31 cellular contexts compared by ENCODE assay signal in the genomic region with DNA sequence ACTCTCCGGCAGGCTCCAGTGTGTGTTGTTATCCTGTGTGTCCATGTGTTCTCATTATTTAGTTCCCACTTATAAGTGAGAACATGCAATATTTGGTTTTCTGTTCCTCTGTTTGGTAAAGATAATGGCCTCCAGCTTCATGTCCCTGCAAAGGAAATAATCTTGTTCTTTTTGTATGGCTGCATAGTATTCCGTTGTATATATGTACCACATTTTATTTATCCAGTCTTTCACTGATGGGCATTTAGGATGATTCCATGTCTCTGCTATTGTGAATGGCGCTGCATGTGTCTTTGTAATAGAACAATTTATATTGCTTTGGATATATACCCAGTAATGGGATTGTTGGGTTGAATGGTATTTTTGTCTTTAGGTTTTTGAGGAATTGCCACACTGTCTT.
"Had no signal": no experiment of that assay in that cellular context is flagged by ENCODE, and none has a peak within 500 bp of the region (broad histone marks: within the 10 kb centered on the region; RNA-seq: fewer than 3 reads in every experiment).

No MANE protein-coding gene starts in this region.

- H3K27me3 ChIP-seq: adrenal gland, ascending aorta, body of pancreas, brain microvascular endothelial cell, breast epithelium, cardiac muscle cell had no signal

- H3K4me1 ChIP-seq: adrenal gland, ascending aorta, body of pancreas, breast epithelium had no signal

- H3K27ac ChIP-seq: adrenal gland, ascending aorta, body of pancreas, brain microvascular endothelial cell, breast epithelium, cardiac muscle cell had no signal

- H3K9me3 ChIP-seq: adrenal gland, ascending aorta, body of pancreas, breast epithelium had no signal

- ATAC-seq: activated naive CD4-positive, alpha-beta T cell treated with anti-CD3 and anti-CD28 coated beads, Interleukin-2, amount 50 U/mL, for 72 hours; activated naive CD8-positive, alpha-beta T cell treated with anti-CD3 and anti-CD28 coated beads, Interleukin-2, amount 50 U/mL, for 24 hours; activated T-cell treated with anti-CD3 and anti-CD28 coated beads, Interleukin-2, amount 50 U/mL, for 4 hours; activated T-cell treated with anti-CD3 and anti-CD28 coated beads, Interleukin-2, amount 50 U/mL, for 72 hours; activated T-helper 17 cell treated with anti-CD3 and anti-CD28 coated beads, Interleukin-2, amount 50 U/mL, for 72 hours; body of pancreas had no signal

- H3K4me3 ChIP-seq: adrenal gland, ascending aorta, body of pancreas, breast epithelium, cardiac muscle cell had no signal

- DNase-seq: activated effector memory CD4-positive, alpha-beta T cell treated with anti-CD3 and anti-CD28 coated beads, Interleukin-2, amount 50 U/mL, for 16 hours; activated effector memory CD4-positive, alpha-beta T cell treated with Interleukin-2 at 50 U/mL for 16 hours; activated gamma-delta T cell; activated gamma-delta T cell treated with Interleukin-2 at 50 U/mL for 16 hours; activated naive CD4-positive, alpha-beta T cell; activated naive CD4-positive, alpha-beta T cell treated with anti-CD3 and anti-CD28 coated beads for 36 hours; activated naive CD4-positive, alpha-beta T cell treated with anti-CD3 and anti-CD28 coated beads, Interleukin-2, amount 10 ng/mL, durations not matched to agents 7 days and 5 days; activated naive CD4-positive, alpha-beta T cell treated with anti-CD3 and anti-CD28 coated beads, Interleukin-2, amount 50 U/mL, for 16 hours; activated naive CD4-positive, alpha-beta T cell treated with Interleukin-2 at 50 U/mL for 16 hours; activated naive CD8-positive, alpha-beta T cell treated with anti-CD3 and anti-CD28 coated beads for 36 hours; activated naive CD8-positive, alpha-beta T cell treated with anti-CD3 and anti-CD28 coated beads, Interleukin-2, amount 10 ng/mL, durations not matched to agents 7 days and 5 days; activated naive CD8-positive, alpha-beta T cell treated with anti-CD3 and anti-CD28 coated beads, Interleukin-2, amount 50 U/mL, for 24 hours; activated T-cell treated with anti-CD3 and anti-CD28 coated beads, Interleukin-2, amount 50 U/mL, for 24 hours; activated T-cell treated with anti-CD3 and anti-CD28 coated beads, Interleukin-2, amount 50 U/mL, for 4 hours; activated T-cell treated with anti-CD3 and anti-CD28 coated beads, Interleukin-2, amount 50 U/mL, for 48 hours; activated T-cell treated with anti-CD3 and anti-CD28 coated beads, Interleukin-2, amount 50 U/mL, for 72 hours; adrenal gland; amniotic stem cell; amygdala; anterior cingulate cortex; aorta; body of pancreas; brain microvascular endothelial cell; caudate nucleus; central memory CD4-positive, alpha-beta T cell; cerebellar nuclear complex had no signal

- H3K36me3 ChIP-seq: adrenal gland, ascending aorta, brain microvascular endothelial cell, breast epithelium, cardiac muscle cell had no signal
